ENCODE assay signal across 8 cellular contexts in the genomic region with DNA sequence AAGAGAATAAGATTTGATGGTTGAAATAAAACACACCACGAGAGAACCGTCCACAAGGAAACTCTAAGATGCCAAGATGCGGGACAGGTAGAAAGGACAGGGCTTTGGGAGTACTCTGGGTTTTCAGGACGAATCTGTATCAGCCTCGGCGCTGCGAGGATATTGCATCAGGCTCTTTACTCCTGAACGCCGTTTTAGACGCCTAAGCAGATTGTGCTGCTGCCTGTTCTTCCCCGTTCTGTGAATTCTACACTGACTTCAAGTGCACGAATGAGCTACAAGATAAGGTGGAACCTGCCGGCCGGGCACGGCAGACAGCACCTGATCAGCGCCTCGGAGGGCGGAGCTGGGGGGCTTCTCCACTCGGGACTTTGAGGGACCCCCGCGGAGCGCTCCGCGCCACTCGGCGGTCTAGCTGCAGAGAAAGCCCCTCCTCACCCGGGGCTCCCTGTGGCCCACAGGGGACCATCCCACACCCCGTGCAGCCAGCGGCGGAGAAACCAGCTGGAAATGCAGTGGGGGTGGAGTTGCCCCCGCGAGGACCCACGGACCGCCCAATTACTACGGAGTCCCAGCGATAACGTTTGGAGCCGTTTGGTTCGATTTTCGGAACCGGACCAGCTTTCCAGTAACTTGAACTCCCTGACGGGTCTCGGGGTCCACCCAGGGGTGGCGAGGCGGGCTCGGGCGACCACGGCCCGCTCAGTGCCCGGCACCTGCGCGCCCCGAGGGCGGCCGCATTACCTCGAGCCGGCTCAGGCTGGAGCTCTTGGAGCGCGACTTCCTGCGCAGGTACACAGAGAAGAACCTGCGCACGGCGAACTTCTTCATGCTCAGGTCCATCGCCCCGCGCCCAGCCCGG. TPM values are rescaled to one million over a fixed set of nuclear protein-coding genes. Genes with fewer than 3 reads are reported as not detected.
DNase-seq lines count a peak whose midpoint lies in the region; TF ChIP-seq lines count a peak whose summit lies in the region.

No MANE protein-coding gene starts in this region.

- no peaks in the 10 kb centered on the region for H3K79me2 ChIP-seq in DOHH2 (ENCODE audit: control insufficient read depth, low read length)
- H3K79me2 ChIP-seq in parathyroid adenoma: peaks cover 22% of the 10 kb centered on the region

- H3K9ac ChIP-seq in parathyroid adenoma: peak overlapping the region; percentile 77

- no peaks in the 10 kb centered on the region for H4K20me1 ChIP-seq in DOHH2 (ENCODE audit: control insufficient read depth, insufficient read depth, low read depth, low read length)

- no peaks in the 10 kb centered on the region for H3K36me3 ChIP-seq in DOHH2 (ENCODE audit: control insufficient read depth, low read length)
- H3K36me3 ChIP-seq in parathyroid adenoma (ENCODE audit: control insufficient read depth, insufficient read depth, low read length): no peaks in the 10 kb centered on the region

- TF ChIP-seq CTCF in DOHH2 (IDR thresholded peaks at IDR 0.05; ENCODE audit: low read depth, low read length, poor library complexity, severe bottlenecking) (no peak), HFF-Myc (IDR thresholded peaks at IDR 0.05; ENCODE audit: low read depth, low read length, missing control alignments) (no peak), parathyroid adenoma (IDR thresholded peaks at IDR 0.05) (no peak), GM20000 (IDR thresholded peaks at IDR 0.05; ENCODE audit: extremely low read depth, missing control alignments) (no peak)

- H3K27me3 ChIP-seq in DOHH2 (ENCODE audit: control insufficient read depth, low read length) (peaks cover 42% of the 10 kb centered on the region), parathyroid adenoma (ENCODE audit: control insufficient read depth, insufficient read depth, low read length) (no peaks in the 10 kb centered on the region)

- DNase-seq in HFF-Myc (ENCODE audit: extremely low read depth, low read depth): no peak
- DNase-seq in NCI-H460 (ENCODE audit: extremely low read depth, low read depth): peak; percentile 16
- peak; percentile 75 for DNase-seq in activated effector memory CD4-positive, alpha-beta T cell treated with anti-CD3 and anti-CD28 coated beads, Interleukin-2, amount 50 U/mL, for 16 hours
- DNase-seq in globus pallidus (ENCODE audit: low spot score): peak; percentile 26
- DNase-seq in NCI-H1436 (lab: John Stamatoyannopoulos, UW): no peak
- DNase-seq in GM20000 (ENCODE audit: low spot score): no peak

- H3K4me2 ChIP-seq in DOHH2 (ENCODE audit: low read length) (peak overlapping the region; percentile 86), parathyroid adenoma (ENCODE audit: low read length) (peak overlapping the region; percentile 67)

- H3K9me3 ChIP-seq in DOHH2 (ENCODE audit: control insufficient read depth, insufficient read depth, low read length) (no peaks in the 10 kb centered on the region), parathyroid adenoma (ENCODE audit: control insufficient read depth, low read length) (no peaks in the 10 kb centered on the region)

- H3K27ac ChIP-seq in DOHH2 (ENCODE audit: low read depth, low read length) (no peak overlapping the region), parathyroid adenoma (peak overlapping the region; percentile 85)

- H3K4me1 ChIP-seq in DOHH2 (ENCODE audit: control insufficient read depth, low read length) (peaks cover 23% of the 10 kb centered on the region), parathyroid adenoma (peaks cover 22% of the 10 kb centered on the region)

- H3K4me3 ChIP-seq in DOHH2 (ENCODE audit: low read length) (peak overlapping the region; percentile 70), HFF-Myc (replicated peaks; ENCODE audit: low read depth, low read length) (peak overlapping the region; percentile 75), parathyroid adenoma (ENCODE audit: low read depth, low read length) (peak overlapping the region; percentile 65)

- H3F3A ChIP-seq in DOHH2 (ENCODE audit: control insufficient read depth, insufficient read depth): peaks cover 5% of the 10 kb centered on the region; the same call in 1 of the 2 replicates

- no peaks in the 10 kb centered on the region for H3K9me2 ChIP-seq in DOHH2 (replicated peaks; ENCODE audit: control insufficient read depth, low read length)

- peak overlapping the region; percentile 74 for H2AFZ ChIP-seq in parathyroid adenoma

RNA-seq across cellular contexts. Expression of a gene that starts 0.6 kb away (rescaled TPM):
- total RNA-seq in NCI-H460 (2014; rRNA removed; shearing (Covaris generic)): 6.5 and 6.7 TPM in 2 replicates
- 1.6 and 2.2 TPM in 2 replicates for polyA plus RNA-seq in NCI-H460 (2014; cell fraction: nucleus; rRNA removed)

RNA-seq across cellular contexts. Expression of a gene that starts 39.9 kb away (rescaled TPM):
- 0.17 TPM in 1 of 2 replicates, not detected in the other for total RNA-seq in NCI-H460 (2014; rRNA removed; shearing (Covaris generic))
- polyA plus RNA-seq in NCI-H460 (2014; cell fraction: nucleus; rRNA removed): 0.11 and 0.15 TPM in 2 replicates

Comparison
In these comparisons a context has a peak if more than half of its experiments do, and no peak if none do; other contexts are left out.
1. DNase-seq: peak in NCI-H460 (single experiment), activated effector memory CD4-positive, alpha-beta T cell treated with anti-CD3 and anti-CD28 coated beads, Interleukin-2, amount 50 U/mL, for 16 hours (single experiment) and globus pallidus (single experiment); none in HFF-Myc (single experiment), NCI-H1436 (single experiment) and GM20000 (single experiment).
2. Peak in every context shown above with its lines, with median percentiles within 50 percentile points of each other: H3K4me3 ChIP-seq.